ENCODE assay signal across 1 cellular context in genomic region chr1:205658943-205659581, GRCh38.
TF ChIP-seq lines count a peak whose summit lies in the region.

No MANE protein-coding gene starts in this region.

TF ChIP-seq in IMR-90, 13 proteins besides CTCF, POLR2A, EP300 and RAD21:
- TF ChIP-seq MXI1 (IDR thresholded peaks at IDR 0.05; ENCODE audit: borderline replicate concordance, low read depth, low read length): no peak
- TF ChIP-seq MAZ (IDR thresholded peaks at IDR 0.05; ENCODE audit: borderline replicate concordance, low read depth, low read length): peak; percentile 82; the same call in 1 of the 2 replicates
- peak; percentile 90 for TF ChIP-seq SMC3 (IDR thresholded peaks at IDR 0.05; ENCODE audit: low read depth, low read length)
- TF ChIP-seq CEBPB (IDR thresholded peaks at IDR 0.05; ENCODE audit: low read depth, low read length): no peak
